In the genomic region with DNA sequence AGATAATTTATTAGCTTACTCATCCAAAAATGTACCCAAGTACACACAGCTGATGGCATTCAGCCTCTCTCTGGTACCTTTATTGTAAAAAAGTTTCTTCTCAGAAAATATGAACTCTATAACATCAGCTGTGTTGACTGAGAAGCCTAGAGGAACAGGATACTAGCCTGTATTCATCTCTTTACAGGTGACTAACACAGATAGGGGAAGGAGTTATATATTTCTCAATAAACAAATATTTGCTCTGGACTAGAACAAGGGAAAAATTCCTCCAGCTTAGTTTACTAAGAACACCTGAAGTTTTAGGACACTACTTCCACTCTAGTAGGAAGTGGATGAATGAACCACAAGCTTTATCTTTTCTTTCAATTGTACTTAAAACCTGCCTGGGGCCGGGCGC, we compare ENCODE assay signal across 15 cellular contexts.
A peak's percentile ranks its signal among the peaks of the same experiment; 100 is the strongest.
DNase-seq lines count a peak whose midpoint lies in the region; ATAC-seq and TF ChIP-seq lines count a peak whose summit lies in the region.
"Had no signal": no experiment of that assay in that cellular context is flagged by ENCODE, and none has a peak within 500 bp of the region (broad histone marks: within the 10 kb centered on the region; RNA-seq: fewer than 3 reads in every experiment).

No MANE protein-coding gene starts in this region.

- H3K4me3 ChIP-seq in PC-3 (ENCODE audit: low read length) = peak overlapping the region; percentile 37; the same call in 1 of the 2 replicates
- H3K4me3 ChIP-seq in left lung = no peak overlapping the region
- H3K4me3 ChIP-seq: BLaER1 treated with 17β-estradiol and CSF1 and Interleukin-3, amounts not matched to agents 10 nM and 100 nM; GM23248 had no signal

- H3K4me2 ChIP-seq in PC-3 (ENCODE audit: low read length) = peak overlapping the region; percentile 55
- H3K4me2 ChIP-seq: BLaER1 treated with 17β-estradiol and CSF1 and Interleukin-3, amounts not matched to agents 10 nM and 100 nM; KMS-11 had no signal

- intact Hi-C loops in PC-3 (cut with micrococcal nuclease) (loop anchor here (1.0 to 2.0 kb wide), 6 partner anchors 21 to 187 kb away; a partner anchor contains a TSS), left colon (cut with DNase I, micrococcal nuclease) (no loop called here), left lung (cut with DNase I) (no loop called here)

- peaks cover 9% of the 10 kb centered on the region for H3F3A ChIP-seq in PC-3 (ENCODE audit: low read length, unreplicated experiment)

- H3K4me1 ChIP-seq in PC-3 (ENCODE audit: insufficient read depth, low read length) (peaks cover 27% of the 10 kb centered on the region), left lung (no peaks in the 10 kb centered on the region)
- H3K4me1 ChIP-seq: BLaER1 treated with 17β-estradiol and CSF1 and Interleukin-3, amounts not matched to agents 10 nM and 100 nM had no signal

- H3K9me2 ChIP-seq in PC-3 (replicated peaks; ENCODE audit: low read length) = no peaks in the 10 kb centered on the region

- peak overlapping the region; percentile 24; the same call in 1 of the 2 replicates for H2AFZ ChIP-seq in PC-3 (ENCODE audit: low read length)
- H2AFZ ChIP-seq: GM23248 had no signal

- H3K27me3 ChIP-seq in PC-3 (ENCODE audit: low read length) = no peaks in the 10 kb centered on the region
- no peaks in the 10 kb centered on the region for H3K27me3 ChIP-seq in left lung
- H3K27me3 ChIP-seq: BLaER1 treated with 17β-estradiol and CSF1 and Interleukin-3, amounts not matched to agents 10 nM and 100 nM had no signal

- peaks cover 39% of the 10 kb centered on the region for H3K36me3 ChIP-seq in PC-3 (ENCODE audit: low read depth, low read length)
- no peaks in the 10 kb centered on the region for H3K36me3 ChIP-seq in left lung

- TF ChIP-seq CTCF in PC-3 (conservative IDR thresholded peaks at IDR 0.05; ENCODE audit: low read depth, low read length) (no peak), left lung (IDR thresholded peaks at IDR 0.05) (no peak)

- H3K9ac ChIP-seq in PC-3 (ENCODE audit: low read length) = peak overlapping the region; percentile 34
- H3K9ac ChIP-seq: BLaER1 treated with 17β-estradiol and CSF1 and Interleukin-3, amounts not matched to agents 10 nM and 100 nM; GM23248; KMS-11 had no signal

- peak overlapping the region; percentile 80 for H3K27ac ChIP-seq in PC-3 (ENCODE audit: low read length)
- no peak overlapping the region for H3K27ac ChIP-seq in left lung
- H3K27ac ChIP-seq: BLaER1 treated with 17β-estradiol and CSF1 and Interleukin-3, amounts not matched to agents 10 nM and 100 nM; GM23248; KMS-11 had no signal

- no peaks in the 10 kb centered on the region for H4K20me1 ChIP-seq in PC-3 (ENCODE audit: low read length)
- H4K20me1 ChIP-seq: BLaER1 treated with 17β-estradiol and CSF1 and Interleukin-3, amounts not matched to agents 10 nM and 100 nM had no signal

- H3K79me2 ChIP-seq in PC-3 (ENCODE audit: low read length) = no peaks in the 10 kb centered on the region

- no TSS peak for BruUV-seq in PC-3 (replicated peaks; lab: Mats Ljungman, UMichigan)

- POLR2A ChIA-PET in PC-3 (lab: Charles Lee; ENCODE audit: unreplicated experiment) = interaction anchor here (0.5 to 1.3 kb wide), 8 partner anchors 12 to 355 kb away, joined by 3 to 21 read pairs (median 4); no protein-coding TSS in a partner anchor

- peak; percentile 95 for ATAC-seq in PC-3
- ATAC-seq in left colon = peak; percentile 48
- ATAC-seq in HG03095 (IDR thresholded peaks at IDR 0.05; ENCODE audit: unreplicated experiment) = no peak
- no peak for ATAC-seq in left lung
- ATAC-seq: HCT116 had no signal

- CTCF ChIA-PET in PC-3 (lab: Charles Lee) = interaction anchor here (0.5 to 1.1 kb wide), 8 partner anchors 34 to 807 kb away, joined by 3 to 14 read pairs (median 4); no protein-coding TSS in a partner anchor

- H3K9me3 ChIP-seq in PC-3 (ENCODE audit: low read length) = peaks cover 27% of the 10 kb centered on the region
- peaks cover 0 to 87% of the 10 kb centered on the region in 2 donors for H3K9me3 ChIP-seq in left lung

- peak; percentile 22 for DNase-seq in SIG-M5 treated with dmso at 0.1 percent for 504 hours (lab: John Stamatoyannopoulos, UW; ENCODE audit: unreplicated experiment)
- no peak for DNase-seq in SIG-M5 (lab: John Stamatoyannopoulos, UW)
- peak; percentile 100 for DNase-seq in PC-3
- no peak for DNase-seq in left colon
- DNase-seq in medulla oblongata (ENCODE audit: extremely low spot score) = no peak
- DNase-seq in left lung = no peak
- DNase-seq: 8988T; CD4-positive, alpha-beta memory T cell; DMS153; GF-D8; GM23248 had no signal

Comparison
In these comparisons a context has a peak if more than half of its experiments do, and no peak if none do; other contexts are left out.
1. DNase-seq: peak in SIG-M5 treated with dmso at 0.1 percent for 504 hours (single experiment) and PC-3 (single experiment); none in SIG-M5 (single experiment), left colon (0 of 2), medulla oblongata (single experiment) and left lung (0 of 2).
2. ATAC-seq: peak in PC-3 (single experiment) and left colon (single experiment); none in HG03095 (single experiment) and left lung (single experiment).